In genomic region chr3:63674586-63674985, GRCh38 we compare ENCODE assay signal across 27 cellular contexts. TPM values are rescaled to one million over a fixed set of nuclear protein-coding genes. Genes with fewer than 3 reads are reported as not detected.
"Had no signal": no experiment of that assay in that cellular context is flagged by ENCODE, and none has a peak within 500 bp of the region (broad histone marks: within the 10 kb centered on the region; RNA-seq: fewer than 3 reads in every experiment).

No MANE protein-coding gene starts in this region.

- H3K4me3 Mint-ChIP-seq: T-cell had no signal

- H3K27ac Mint-ChIP-seq: IgD-negative memory B cell, T-cell had no signal

- H3K36me3 Mint-ChIP-seq: IgD-negative memory B cell, T-cell had no signal

- H3K9me3 Mint-ChIP-seq: IgD-negative memory B cell, T-cell had no signal

- DNase-seq: Kasumi-1; MM.1S; MV-4-11; NCI-H1048; NCI-H1436; NCI-H187; NCI-H2029; NCI-H2081 treated with DMSO at 0.1 percent for 48 hours; NCI-H2171; NCI-H226; NCI-H526 treated with DMSO at 0.1 percent for 48 hours; NCI-H748 treated with DMSO at 0.1 percent for 48 hours; NK-92 treated with Interleukin-12 subunit alpha and Interleukin-12 subunit beta, amount 100 ng/mL, for 24 hours; PC-3; SHP77; SK-N-SH; SW 1271; T-cell had no signal

- H3K27ac ChIP-seq: HL-60, KMS-11, RWPE1 had no signal

- H3K27me3 Mint-ChIP-seq: T-cell had no signal

- H3K4me3 ChIP-seq: K562 had no signal

- H3K4me1 Mint-ChIP-seq: IgD-negative memory B cell, T-cell had no signal

RNA-seq across cellular contexts. Expression of gene SNTN, which starts 22.1 kb away (rescaled TPM):
- total RNA-seq: K562, M059J, NCI-H460, OCI-LY7, PC-3, SK-MEL-5, T-cell had no signal
